In the genomic region with DNA sequence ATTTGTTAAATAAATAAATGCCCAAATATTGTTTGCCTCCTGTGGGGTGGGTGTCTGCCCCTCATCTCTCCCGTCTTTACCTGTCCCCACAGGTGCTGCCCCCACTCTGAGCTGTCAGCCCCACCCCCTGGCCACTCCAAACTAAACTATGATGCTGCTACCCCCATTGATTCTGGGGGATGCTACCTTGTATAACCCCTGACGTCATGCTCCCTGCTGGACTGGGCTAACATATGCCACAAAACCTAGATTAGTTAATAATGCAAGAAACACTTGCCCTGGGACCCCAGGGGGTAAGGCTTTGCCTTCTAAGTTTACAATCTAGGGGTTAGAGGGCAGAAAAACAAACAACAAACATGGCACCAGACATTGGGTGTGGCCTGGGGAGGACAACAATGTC, we compare ENCODE assay signal across 10 cellular contexts. TPM values are rescaled to one million over a fixed set of nuclear protein-coding genes. Genes with fewer than 3 reads are reported as not detected.
"Had no signal": no experiment of that assay in that cellular context is flagged by ENCODE, and none has a peak within 500 bp of the region (broad histone marks: within the 10 kb centered on the region; RNA-seq: fewer than 3 reads in every experiment).

No MANE protein-coding gene starts in this region.

- H3K4me3 ChIP-seq: GM23338 had no signal

- H3K27ac Mint-ChIP-seq: GM23338, H9, HFFc6, IgD-negative memory B cell had no signal

- H2AFZ ChIP-seq: GM23338 had no signal

- DNase-seq: H9, HCEC 1CT, HFFc6, KBM-7 had no signal

- H3K4me2 ChIP-seq: GM23338, KMS-11 had no signal

- H3K9ac ChIP-seq: KMS-11 had no signal

- H3K27ac ChIP-seq: KMS-11 had no signal

- H3K4me3 Mint-ChIP-seq: GM23338, H9, HFFc6, IgD-negative memory B cell had no signal

- H3K4me1 Mint-ChIP-seq: GM23338, H9 had no signal

- H3K27me3 Mint-ChIP-seq: IgD-negative memory B cell had no signal

- FAIRE-seq: H1, H54, HTR-8/SVneo had no signal

- ATAC-seq: GM23338 had no signal

RNA-seq across cellular contexts. Expression of gene MSX1, which starts 58.6 kb away (rescaled TPM):
- total RNA-seq: GM23338, H1, H9 had no signal
